Comparison of ENCODE assay signal across 1 cellular context in genomic region chr3:128496602-128497304, GRCh38.
A peak's percentile ranks its signal among the peaks of the same experiment; 100 is the strongest.
TF ChIP-seq lines count a peak whose summit lies in the region.

No MANE protein-coding gene starts in this region.

TF ChIP-seq in K562, 482 proteins besides CTCF, POLR2A, EP300 and RAD21 (continued from another document and continues in another):
- TF ChIP-seq MGA (IDR thresholded peaks at IDR 0.05) (peak; percentile 97), FOXJ2 (tag; IDR thresholded peaks at IDR 0.05) (no peak; the same call in none of the 2 replicates), SUPT5H (IDR thresholded peaks at IDR 0.05) (no peak), MEIS2 (IDR thresholded peaks at IDR 0.05; ENCODE audit: partially characterized antibody) (no peak), POLR2G (IDR thresholded peaks at IDR 0.05; ENCODE audit: low read depth, low read length) (peak; percentile 64), PBX2 (CRISPR knock-in tag; IDR thresholded peaks at IDR 0.05; ENCODE audit: low read depth) (no peak), PBX2 (tag; conservative IDR thresholded peaks at IDR 0.05; ENCODE audit: low read depth) (no peak), NR2C2 (CRISPR knock-in tag; IDR thresholded peaks at IDR 0.05) (peak; percentile 63; the same call in 1 of the 2 replicates), NR2C2 (tag; IDR thresholded peaks at IDR 0.05) (no peak), BCOR (IDR thresholded peaks at IDR 0.05) (no peak), CHCHD3 (CRISPR knock-in tag; IDR thresholded peaks at IDR 0.05) (no peak), ZNF561 (CRISPR knock-in tag; conservative IDR thresholded peaks at IDR 0.05) (no peak), SRSF1 (IDR thresholded peaks at IDR 0.05; ENCODE audit: low read depth, low read length) (no peak), HSF4 (CRISPR knock-in tag; IDR thresholded peaks at IDR 0.05; ENCODE audit: borderline replicate concordance) (no peak), SIX5 (IDR thresholded peaks at IDR 0.05; ENCODE audit: borderline replicate concordance in 1 of 2, insufficient read depth in 1 of 2, low read depth in 1 of 2, low read length in 2 of 2) (no peak), HNRNPLL (IDR thresholded peaks at IDR 0.05; ENCODE audit: low read depth, low read length, poor library complexity, severe bottlenecking) (peak; percentile 43), JUND (IDR thresholded peaks at IDR 0.05; ENCODE audit: borderline replicate concordance, low read depth, low read length) (no peak), JUND (tag; IDR thresholded peaks at IDR 0.05; ENCODE audit: borderline replicate concordance, low read depth, low read length) (no peak), GATA2 (CRISPR knock-in tag; IDR thresholded peaks at IDR 0.05) (peak; percentile 53; the same call in 1 of the 2 replicates), VEZF1 (CRISPR knock-in tag; IDR thresholded peaks at IDR 0.05) (peak; percentile 23; the same call in 1 of the 2 replicates), TOE1 (IDR thresholded peaks at IDR 0.05; ENCODE audit: borderline replicate concordance) (no peak), TOE1 (CRISPR knock-in tag; IDR thresholded peaks at IDR 0.05; ENCODE audit: borderline replicate concordance, low read depth) (no peak), KLF6 (CRISPR knock-in tag; IDR thresholded peaks at IDR 0.05; ENCODE audit: borderline replicate concordance) (0 out of 2 replicates have a peak, but pooled peaks have one; percentile 48), CHD2 (IDR thresholded peaks at IDR 0.05; ENCODE audit: low read depth, low read length) (no peak), SNRNP70 (optimal IDR thresholded peaks at IDR 0.05; ENCODE audit: low read depth, low read length) (no peak), CCNT2 (IDR thresholded peaks at IDR 0.05; ENCODE audit: borderline replicate concordance, extremely low read depth, insufficient read length, low read depth, low read length) (peak; percentile 88), HCFC1 (IDR thresholded peaks at IDR 0.05; ENCODE audit: low read depth, low read length) (no peak)
- TF ChIP-seq, protein P1, sequence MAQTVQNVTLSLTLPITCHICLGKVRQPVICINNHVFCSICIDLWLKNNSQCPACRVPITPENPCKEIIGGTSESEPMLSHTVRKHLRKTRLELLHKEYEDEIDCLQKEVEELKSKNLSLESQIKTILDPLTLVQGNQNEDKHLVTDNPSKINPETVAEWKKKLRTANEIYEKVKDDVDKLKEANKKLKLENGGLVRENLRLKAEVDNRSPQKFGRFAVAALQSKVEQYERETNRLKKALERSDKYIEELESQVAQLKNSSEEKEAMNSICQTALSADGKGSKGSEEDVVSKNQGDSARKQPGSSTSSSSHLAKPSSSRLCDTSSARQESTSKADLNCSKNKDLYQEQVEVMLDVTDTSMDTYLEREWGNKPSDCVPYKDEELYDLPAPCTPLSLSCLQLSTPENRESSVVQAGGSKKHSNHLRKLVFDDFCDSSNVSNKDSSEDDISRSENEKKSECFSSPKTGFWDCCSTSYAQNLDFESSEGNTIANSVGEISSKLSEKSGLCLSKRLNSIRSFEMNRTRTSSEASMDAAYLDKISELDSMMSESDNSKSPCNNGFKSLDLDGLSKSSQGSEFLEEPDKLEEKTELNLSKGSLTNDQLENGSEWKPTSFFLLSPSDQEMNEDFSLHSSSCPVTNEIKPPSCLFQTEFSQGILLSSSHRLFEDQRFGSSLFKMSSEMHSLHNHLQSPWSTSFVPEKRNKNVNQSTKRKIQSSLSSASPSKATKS (CRISPR knock-in tag; IDR thresholded peaks at IDR 0.05), result no peak
- TF ChIP-seq, protein P2, sequence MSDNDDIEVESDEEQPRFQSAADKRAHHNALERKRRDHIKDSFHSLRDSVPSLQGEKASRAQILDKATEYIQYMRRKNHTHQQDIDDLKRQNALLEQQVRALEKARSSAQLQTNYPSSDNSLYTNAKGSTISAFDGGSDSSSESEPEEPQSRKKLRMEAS (CRISPR knock-in tag; IDR thresholded peaks at IDR 0.05), result peak; percentile 99
- TF ChIP-seq, protein P3, sequence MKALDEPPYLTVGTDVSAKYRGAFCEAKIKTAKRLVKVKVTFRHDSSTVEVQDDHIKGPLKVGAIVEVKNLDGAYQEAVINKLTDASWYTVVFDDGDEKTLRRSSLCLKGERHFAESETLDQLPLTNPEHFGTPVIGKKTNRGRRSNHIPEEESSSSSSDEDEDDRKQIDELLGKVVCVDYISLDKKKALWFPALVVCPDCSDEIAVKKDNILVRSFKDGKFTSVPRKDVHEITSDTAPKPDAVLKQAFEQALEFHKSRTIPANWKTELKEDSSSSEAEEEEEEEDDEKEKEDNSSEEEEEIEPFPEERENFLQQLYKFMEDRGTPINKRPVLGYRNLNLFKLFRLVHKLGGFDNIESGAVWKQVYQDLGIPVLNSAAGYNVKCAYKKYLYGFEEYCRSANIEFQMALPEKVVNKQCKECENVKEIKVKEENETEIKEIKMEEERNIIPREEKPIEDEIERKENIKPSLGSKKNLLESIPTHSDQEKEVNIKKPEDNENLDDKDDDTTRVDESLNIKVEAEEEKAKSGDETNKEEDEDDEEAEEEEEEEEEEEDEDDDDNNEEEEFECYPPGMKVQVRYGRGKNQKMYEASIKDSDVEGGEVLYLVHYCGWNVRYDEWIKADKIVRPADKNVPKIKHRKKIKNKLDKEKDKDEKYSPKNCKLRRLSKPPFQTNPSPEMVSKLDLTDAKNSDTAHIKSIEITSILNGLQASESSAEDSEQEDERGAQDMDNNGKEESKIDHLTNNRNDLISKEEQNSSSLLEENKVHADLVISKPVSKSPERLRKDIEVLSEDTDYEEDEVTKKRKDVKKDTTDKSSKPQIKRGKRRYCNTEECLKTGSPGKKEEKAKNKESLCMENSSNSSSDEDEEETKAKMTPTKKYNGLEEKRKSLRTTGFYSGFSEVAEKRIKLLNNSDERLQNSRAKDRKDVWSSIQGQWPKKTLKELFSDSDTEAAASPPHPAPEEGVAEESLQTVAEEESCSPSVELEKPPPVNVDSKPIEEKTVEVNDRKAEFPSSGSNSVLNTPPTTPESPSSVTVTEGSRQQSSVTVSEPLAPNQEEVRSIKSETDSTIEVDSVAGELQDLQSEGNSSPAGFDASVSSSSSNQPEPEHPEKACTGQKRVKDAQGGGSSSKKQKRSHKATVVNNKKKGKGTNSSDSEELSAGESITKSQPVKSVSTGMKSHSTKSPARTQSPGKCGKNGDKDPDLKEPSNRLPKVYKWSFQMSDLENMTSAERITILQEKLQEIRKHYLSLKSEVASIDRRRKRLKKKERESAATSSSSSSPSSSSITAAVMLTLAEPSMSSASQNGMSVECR (CRISPR knock-in tag; IDR thresholded peaks at IDR 0.05), result peak; percentile 33
- TF ChIP-seq, protein P4, sequence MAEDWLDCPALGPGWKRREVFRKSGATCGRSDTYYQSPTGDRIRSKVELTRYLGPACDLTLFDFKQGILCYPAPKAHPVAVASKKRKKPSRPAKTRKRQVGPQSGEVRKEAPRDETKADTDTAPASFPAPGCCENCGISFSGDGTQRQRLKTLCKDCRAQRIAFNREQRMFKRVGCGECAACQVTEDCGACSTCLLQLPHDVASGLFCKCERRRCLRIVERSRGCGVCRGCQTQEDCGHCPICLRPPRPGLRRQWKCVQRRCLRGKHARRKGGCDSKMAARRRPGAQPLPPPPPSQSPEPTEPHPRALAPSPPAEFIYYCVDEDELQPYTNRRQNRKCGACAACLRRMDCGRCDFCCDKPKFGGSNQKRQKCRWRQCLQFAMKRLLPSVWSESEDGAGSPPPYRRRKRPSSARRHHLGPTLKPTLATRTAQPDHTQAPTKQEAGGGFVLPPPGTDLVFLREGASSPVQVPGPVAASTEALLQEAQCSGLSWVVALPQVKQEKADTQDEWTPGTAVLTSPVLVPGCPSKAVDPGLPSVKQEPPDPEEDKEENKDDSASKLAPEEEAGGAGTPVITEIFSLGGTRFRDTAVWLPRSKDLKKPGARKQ (CRISPR knock-in tag; IDR thresholded peaks at IDR 0.05), result no peak
